ENCODE assay signal across 19 cellular contexts in genomic region chr2:240798327-240798905, GRCh38. TPM values are rescaled to one million over a fixed set of nuclear protein-coding genes. Genes with fewer than 3 reads are reported as not detected.
"Had no signal": no experiment of that assay in that cellular context is flagged by ENCODE, and none has a peak within 500 bp of the region (broad histone marks: within the 10 kb centered on the region; RNA-seq: fewer than 3 reads in every experiment).

No MANE protein-coding gene starts in this region.

- DNase-seq: activated CD4-positive, alpha-beta T cell treated with anti-CD3 and anti-CD28 coated beads, Interleukin-2, amount 50 U/mL, for 4 hours; activated naive CD4-positive, alpha-beta T cell treated with Interleukin-2 at 50 U/mL for 16 hours; anterior cingulate cortex; brain microvascular endothelial cell; gastrocnemius medialis; immature natural killer cell; nephron progenitor cell; nucleus accumbens; stimulated activated CD4-positive, alpha-beta T cell treated with anti-CD3 and anti-CD28 coated beads, Interleukin-15, amount 100 ng/mL, for 24 hours; stimulated activated CD4-positive, alpha-beta T cell treated with anti-CD3 and anti-CD28 coated beads, Interleukin-2, amount 100 ng/mL, for 48 hours; stomach had no signal

- ATAC-seq: gastrocnemius medialis, left colon, psoas muscle, right cardiac atrium had no signal

- H3K4me1 ChIP-seq: psoas muscle, stomach had no signal

- H3K27ac ChIP-seq: brain microvascular endothelial cell, coronary artery, gastrocnemius medialis, heart left ventricle, psoas muscle, stomach, thoracic aorta, WERI-Rb-1 had no signal

- H3K36me3 ChIP-seq: brain microvascular endothelial cell, gastrocnemius medialis, heart left ventricle, stomach, thoracic aorta had no signal

- H3K9me3 ChIP-seq: gastrocnemius medialis, heart left ventricle, psoas muscle, stomach, thoracic aorta had no signal

- H3K4me3 ChIP-seq: coronary artery, gastrocnemius medialis, heart left ventricle, lung, psoas muscle, stomach, thoracic aorta had no signal

RNA-seq across cellular contexts. Expression of gene KIF1A, which starts 21.6 kb away (rescaled TPM):
- polyA plus RNA-seq: immature natural killer cell had no signal
